ENCODE assay signal across 1 cellular context in genomic region chr5:10363519-10364185, GRCh38.
TF ChIP-seq lines count a peak whose summit lies in the region.

No MANE protein-coding gene starts in this region.

TF ChIP-seq in K562, 482 proteins besides CTCF, POLR2A, EP300 and RAD21:
- TF ChIP-seq ZNF586 (CRISPR knock-in tag; conservative IDR thresholded peaks at IDR 0.05) (no peak), EHMT2 (IDR thresholded peaks at IDR 0.05) (no peak), PHB (CRISPR knock-in tag; IDR thresholded peaks at IDR 0.05) (no peak), FOSL1 (tag; conservative IDR thresholded peaks at IDR 0.05) (no peak), TFAP4 (CRISPR knock-in tag; IDR thresholded peaks at IDR 0.05; ENCODE audit: borderline replicate concordance) (no peak), ZFP1 (CRISPR knock-in tag; IDR thresholded peaks at IDR 0.05) (no peak), ELK1 (CRISPR knock-in tag; IDR thresholded peaks at IDR 0.05) (no peak), FOXK1 (CRISPR knock-in tag; IDR thresholded peaks at IDR 0.05; ENCODE audit: borderline replicate concordance) (no peak), MTA1 (IDR thresholded peaks at IDR 0.05; ENCODE audit: borderline replicate concordance) (no peak), PRPF4 (IDR thresholded peaks at IDR 0.05; ENCODE audit: insufficient read depth, low read depth, low read length, poor library complexity, severe bottlenecking) (no peak), CEBPB (tag; IDR thresholded peaks at IDR 0.05) (peak; percentile 92), CEBPG (CRISPR knock-in tag; IDR thresholded peaks at IDR 0.05) (no peak), CEBPG (tag; conservative IDR thresholded peaks at IDR 0.05 in 1 of 2, IDR thresholded peaks at IDR 0.05 in 1 of 2) (peak; percentile 72 to 73), TAF15 (IDR thresholded peaks at IDR 0.05; ENCODE audit: low read depth, low read length) (no peak), CREB1 (IDR thresholded peaks at IDR 0.05) (no peak), CREB1 (CRISPR knock-in tag; IDR thresholded peaks at IDR 0.05) (no peak), ZBTB8A (IDR thresholded peaks at IDR 0.05; ENCODE audit: partially characterized antibody) (no peak), BCOR (IDR thresholded peaks at IDR 0.05) (no peak), GTF2B (IDR thresholded peaks at IDR 0.05; ENCODE audit: extremely low read depth, insufficient read length) (no peak), IRF9 (tag; IDR thresholded peaks at IDR 0.05) (0 out of 2 replicates have a peak, but pooled peaks have one; percentile 13), BRF1 (IDR thresholded peaks at IDR 0.05; ENCODE audit: borderline replicate concordance, extremely low read depth, insufficient read length) (no peak), POLR2AphosphoS5 (IDR thresholded peaks at IDR 0.05; ENCODE audit: control insufficient read depth, insufficient read depth, low read depth, low read length) (peak; percentile 24; the same call in 1 of the 2 replicates), CTBP1 (IDR thresholded peaks at IDR 0.05; ENCODE audit: borderline replicate concordance) (no peak), KLF10 (CRISPR knock-in tag; IDR thresholded peaks at IDR 0.05) (no peak), MAZ (CRISPR knock-in tag; conservative IDR thresholded peaks at IDR 0.05 in 1 of 2, IDR thresholded peaks at IDR 0.05 in 1 of 2) (no peak)
